Comparison of ENCODE assay signal across 8 cellular contexts in the genomic region with DNA sequence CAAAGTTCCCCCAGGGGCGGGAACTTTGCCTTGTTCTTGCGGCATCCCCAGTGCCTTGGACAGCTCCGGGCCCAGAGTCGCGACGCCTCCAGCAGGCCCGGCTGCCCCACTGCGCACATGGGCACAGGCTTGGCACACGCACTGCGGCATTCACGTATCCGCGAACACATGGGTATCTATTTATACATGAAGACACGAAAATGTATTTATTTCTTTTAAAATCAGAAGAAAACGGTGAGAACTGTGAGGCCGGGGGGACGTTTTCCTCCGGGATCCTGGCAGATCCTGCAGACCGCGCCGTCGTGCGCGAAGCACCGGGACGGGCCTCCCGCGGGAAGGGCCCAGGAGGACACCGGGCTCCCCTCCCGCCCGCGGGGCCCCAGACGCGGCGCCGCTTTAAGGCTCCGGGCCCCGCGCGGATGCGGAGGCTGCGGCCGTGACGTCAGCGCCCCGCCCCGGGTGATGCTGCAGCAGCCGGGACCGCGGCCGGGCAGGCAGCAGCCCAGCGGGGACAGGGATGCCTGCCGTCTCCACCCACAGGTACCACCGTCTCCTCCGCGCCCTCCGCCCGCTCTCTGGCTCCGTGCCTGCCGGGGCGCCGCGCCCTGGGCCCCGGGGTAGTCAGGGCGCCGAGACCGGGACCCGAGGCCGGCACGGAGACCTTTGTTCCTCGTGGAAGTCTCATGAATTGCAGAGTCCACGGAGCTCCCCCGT. TPM values are rescaled to one million over a fixed set of nuclear protein-coding genes. Genes with fewer than 3 reads are reported as not detected.
DNase-seq lines count a peak whose midpoint lies in the region; ATAC-seq and TF ChIP-seq lines count a peak whose summit lies in the region.

A gene (plus strand): TSS at position 468 of the 714 bp plus-strand sequence. CDS start 6,216 bp downstream, outside the sequence.

- H3K4me2 ChIP-seq in BLaER1, result peak within 1 kb of the TSS; percentile 95

- H3K9me3 ChIP-seq in BLaER1, result no peaks in the 10 kb centered on the region
- H3K9me3 ChIP-seq in neutrophil, result no peaks in the 10 kb centered on the region
- no peaks in the 10 kb centered on the region for H3K9me3 ChIP-seq in stomach

- H4K20me1 ChIP-seq in BLaER1, result no peaks in the 10 kb centered on the region

- no peak for TF ChIP-seq POLR2A in stomach (IDR thresholded peaks at IDR 0.05)

- H3K27ac ChIP-seq in BLaER1 (0 out of 2 replicates have a peak within 1 kb of the TSS, but pooled peaks have one; percentile 30), RWPE1 (no peak within 1 kb of the TSS), neutrophil (no peak within 1 kb of the TSS), stomach (peak within 1 kb of the TSS in 4 of 5 donors; percentile 14 to 77 (median 52))

- intact Hi-C loops in stomach (cut with DNase I; ENCODE audit: low total_unique reads), result loop anchor here (5.0 kb wide), 1 partner anchor 336 kb away; no protein-coding TSS in a partner anchor

- H3K9ac ChIP-seq in BLaER1, result peak within 1 kb of the TSS; percentile 58

- H3K27me3 ChIP-seq in BLaER1 (0 out of 2 replicates have a peak, but pooled peaks cover 9% of the 10 kb centered on the region), neutrophil (peaks cover 91% of the 10 kb centered on the region), stomach (peaks cover 0 to 29% (median 10%) of the 10 kb centered on the region in 3 donors)

- TF ChIP-seq CTCF in RWPE1 (conservative IDR thresholded peaks at IDR 0.05; ENCODE audit: low read depth) (no peak), neutrophil (IDR thresholded peaks at IDR 0.05) (no peak), stomach (IDR thresholded peaks at IDR 0.05) (no peak)

- H3K36me3 ChIP-seq in BLaER1 (no peaks in the 10 kb centered on the region), neutrophil (no peaks in the 10 kb centered on the region), stomach (no peaks in the 10 kb centered on the region)

- DNase-seq in RWPE1 (ENCODE audit: low spot score) (peak; percentile 76), germinal center (ENCODE audit: low spot score) (peak; percentile 86), stomach (peak; percentile 82)
- peak; percentile 83 for DNase-seq in activated naive CD4-positive, alpha-beta T cell treated with Interleukin-2 at 50 U/mL for 16 hours

- ATAC-seq in HG02642 (IDR thresholded peaks at IDR 0.05; ENCODE audit: poor library complexity, unreplicated experiment), result peak; percentile 53
- ATAC-seq in GM21825 (IDR thresholded peaks at IDR 0.05; ENCODE audit: unreplicated experiment), result no peak

- H3K4me3 ChIP-seq in BLaER1, result peak within 1 kb of the TSS; percentile 79
- H3K4me3 ChIP-seq in neutrophil (ENCODE audit: low read depth in 1 of 2, low read length in 1 of 2), result peak within 1 kb of the TSS; percentile 20 to 49
- H3K4me3 ChIP-seq in stomach, result peak within 1 kb of the TSS; percentile 53 to 65 (median 62)

- TF ChIP-seq EP300 in stomach (IDR thresholded peaks at IDR 0.05), result no peak

- POLR2A ChIA-PET in RWPE1 (lab: Yijun Ruan, JAX; ENCODE audit: low non-redundant PET), result no interaction called here

- CTCF ChIA-PET in RWPE1 (lab: Yijun Ruan, JAX), result interaction anchor here (0.7 to 1.2 kb wide), 2 partner anchors 306 to 343 kb away, joined by 4 read pairs; no protein-coding TSS in a partner anchor

- peaks cover 33% of the 10 kb centered on the region for H3K4me1 ChIP-seq in BLaER1
- H3K4me1 ChIP-seq in neutrophil (ENCODE audit: control insufficient read depth in 1 of 2, insufficient read depth in 1 of 2, low read depth in 1 of 2, low read length in 1 of 2), result peaks cover 15 to 17% of the 10 kb centered on the region in 2 experiments
- H3K4me1 ChIP-seq in stomach, result peaks cover 8 to 41% (median 28%) of the 10 kb centered on the region in 4 donors

- WGBS in stomach, 5 donors, result 12 to 25% (median 13%) methylated on average over 30 to 73 of the region's 73 CpGs

RNA-seq across cellular contexts. Expression of the gene that starts here (rescaled TPM):
- 1 to 10 TPM in 2 of 5 donors, not detected in 3; 2.4 to 3.0 TPM for total RNA-seq in stomach
- 1 to 10 TPM; 1.1 to 2.5 (median 1.6) TPM for polyA plus RNA-seq in stomach

Comparison
In these comparisons a context has a peak if more than half of its experiments do, and no peak if none do; other contexts are left out.
1. H3K27ac ChIP-seq: peak in BLaER1 (single experiment) and stomach (4 of 5); none in RWPE1 (single experiment) and neutrophil (single experiment).
2. Peak in every context shown above with its lines, with median percentiles within 50 percentile points of each other: H3K4me3 ChIP-seq and DNase-seq.